32 cellular contexts compared by ENCODE assay signal in genomic region chr6:7331452-7331851, GRCh38. TPM values are rescaled to one million over a fixed set of nuclear protein-coding genes. Genes with fewer than 3 reads are reported as not detected.
"Had no signal": no experiment of that assay in that cellular context is flagged by ENCODE, and none has a peak within 500 bp of the region (broad histone marks: within the 10 kb centered on the region; RNA-seq: fewer than 3 reads in every experiment).

No MANE protein-coding gene starts in this region.

- H3K4me3 Mint-ChIP-seq: immature natural killer cell; naive thymus-derived CD4-positive, alpha-beta T cell; nephron; neural progenitor cell; stimulated activated naive CD8-positive, alpha-beta T cell treated with anti-CD3 and anti-CD28 coated beads, Interleukin-15, Interleukin-2, amounts not matched to agents 100 ng/mL and 50 ng/mL, for 24 hours; type B pancreatic cell had no signal

- DNase-seq: hypothalamus; immature natural killer cell; kidney; left colon; left lung; lower lobe of right lung; mucosa of descending colon; naive thymus-derived CD4-positive, alpha-beta T cell; occipital lobe; ovary; stimulated activated CD4-positive, alpha-beta T cell treated with anti-CD3 and anti-CD28 coated beads, Interleukin-12 subunit alpha, Interleukin-12 subunit beta, amount 100 ng/mL, for 4 hours; stimulated activated CD4-positive, alpha-beta T cell treated with anti-CD3 and anti-CD28 coated beads, Interleukin-15, amount 100 ng/mL, for 24 hours; stimulated activated CD4-positive, alpha-beta T cell treated with anti-CD3 and anti-CD28 coated beads, Interleukin-2, amount 100 ng/mL, for 24 hours; stimulated activated CD4-positive, alpha-beta T cell treated with anti-CD3 and anti-CD28 coated beads, Interleukin-4, amount 100 ng/mL, for 1 hour; stimulated activated naive CD4-positive, alpha-beta T cell; uterus had no signal

- H3K27me3 Mint-ChIP-seq: progenitor cell of endocrine pancreas; stimulated activated naive CD8-positive, alpha-beta T cell treated with anti-CD3 and anti-CD28 coated beads, Interleukin-15, Interleukin-2, amounts not matched to agents 100 ng/mL and 50 ng/mL, for 24 hours; type B pancreatic cell had no signal

- H3K4me1 ChIP-seq: right atrium auricular region, tibial nerve, uterus had no signal

- H3K27ac ChIP-seq: left lung, lower lobe of right lung, neural progenitor cell, neutrophil, ovary, right atrium auricular region, tibial nerve, uterus had no signal

- H3K36me3 Mint-ChIP-seq: immature natural killer cell; naive thymus-derived CD4-positive, alpha-beta T cell; neural progenitor cell; type B pancreatic cell had no signal

- H3K4me3 ChIP-seq: left lung, lower lobe of right lung, mucosa of descending colon, neural progenitor cell, ovary, right atrium auricular region, skin epidermis, tibial nerve, uterus had no signal

- H3K27ac Mint-ChIP-seq: immature natural killer cell; naive thymus-derived CD4-positive, alpha-beta T cell; nephron; neural progenitor cell; progenitor cell of endocrine pancreas; stimulated activated naive CD8-positive, alpha-beta T cell treated with anti-CD3 and anti-CD28 coated beads, Interleukin-15, Interleukin-2, amounts not matched to agents 100 ng/mL and 50 ng/mL, for 24 hours; type B pancreatic cell had no signal

- H3K9me3 Mint-ChIP-seq: immature natural killer cell; naive thymus-derived CD4-positive, alpha-beta T cell; nephron; neural progenitor cell; stimulated activated naive CD8-positive, alpha-beta T cell treated with anti-CD3 and anti-CD28 coated beads, Interleukin-15, Interleukin-2, amounts not matched to agents 100 ng/mL and 50 ng/mL, for 24 hours; type B pancreatic cell had no signal

- H3K4me1 Mint-ChIP-seq: immature natural killer cell, neural progenitor cell had no signal

- ATAC-seq: left colon, mucosa of descending colon, sciatic nerve had no signal

- H3K36me3 ChIP-seq: left lung, lower lobe of right lung, neural progenitor cell, neutrophil, ovary, right atrium auricular region, tibial nerve, uterus had no signal

- H3K27me3 ChIP-seq: left lung, neural progenitor cell, neutrophil, ovary, right atrium auricular region, tibial nerve, uterus had no signal

RNA-seq across cellular contexts. Expression of gene CAGE1, which starts 58.1 kb away (rescaled TPM):
- total RNA-seq: kidney, left lung, lower lobe of right lung, mesenteric fat pad, myocyte, ovary, progenitor cell of endocrine pancreas, renal cortical epithelial cell, right atrium auricular region, sciatic nerve, temporal lobe, tibial nerve, ureter had no signal
- polyA plus RNA-seq: liver, ovary had no signal
